Comparison of ENCODE assay signal across 11 cellular contexts in genomic region chr4:110106946-110107325, GRCh38.
A peak's percentile ranks its signal among the peaks of the same experiment; 100 is the strongest.
DNase-seq lines count a peak whose midpoint lies in the region; ATAC-seq, FAIRE-seq and TF ChIP-seq lines count a peak whose summit lies in the region.
"Had no signal": no experiment of that assay in that cellular context is flagged by ENCODE, and none has a peak within 500 bp of the region (broad histone marks: within the 10 kb centered on the region; RNA-seq: fewer than 3 reads in every experiment).

No MANE protein-coding gene starts in this region.

- H3K79me2 ChIP-seq in ACC112 (ENCODE audit: control insufficient read depth, insufficient read depth, low read length, unreplicated experiment) (peaks cover 5% of the 10 kb centered on the region), endothelial cell of umbilical vein (ENCODE audit: control insufficient read depth, insufficient read depth, low read length) (no peaks in the 10 kb centered on the region)

- CTCF ChIA-PET in endothelial cell of umbilical vein (lab: Charles Lee) = interaction anchor here (0.7 to 1.7 kb wide), 3 partner anchors 11 to 15 kb away, joined by 3 to 5 read pairs (median 4); no protein-coding TSS in a partner anchor

- H3K27me3 ChIP-seq in ACC112 (ENCODE audit: insufficient read depth, low read length) (no peaks in the 10 kb centered on the region), endothelial cell of umbilical vein (ENCODE audit: control insufficient read depth in 2 of 2, insufficient read depth in 2 of 2, low read length in 2 of 2) (no peaks in the 10 kb centered on the region)

- peak overlapping the region; percentile 49 for H3K4me3 ChIP-seq in ACC112 (ENCODE audit: low read depth, low read length)
- H3K4me3 ChIP-seq in endothelial cell of umbilical vein (replicated peaks in 1 of 3; ENCODE audit: insufficient read depth in 1 of 3, low read depth in 1 of 3, low read length in 3 of 3) = peak overlapping the region in 1 of 3 experiments; percentile 17

- dilution Hi-C loops in endothelial cell of umbilical vein (cut with MboI; ENCODE audit: extremely low pct_ligation_motif_present, low sequenced_read_pairs) = no loop called here

- no peak overlapping the region for H3K27ac Mint-ChIP-seq in nephron progenitor cell
- H3K27ac Mint-ChIP-seq: CD4-positive, CD25-positive, alpha-beta regulatory T cell had no signal

- no peak for TF ChIP-seq POLR2A in endothelial cell of umbilical vein (IDR thresholded peaks at IDR 0.05; ENCODE audit: low read depth, low read length)

- H3K27ac ChIP-seq in ACC112 (ENCODE audit: low read depth, low read length) (peak overlapping the region; percentile 94), endothelial cell of umbilical vein (ENCODE audit: insufficient read depth, low read depth, low read length) (peak overlapping the region; percentile 82)

- H3K4me1 ChIP-seq in ACC112 (ENCODE audit: control insufficient read depth, insufficient read depth, low read length, unreplicated experiment) = peaks cover 35% of the 10 kb centered on the region
- peaks cover 16% of the 10 kb centered on the region for H3K4me1 ChIP-seq in endothelial cell of umbilical vein (ENCODE audit: control insufficient read depth, extremely low read depth, insufficient read depth, low read length)

- TF ChIP-seq CTCF in endothelial cell of umbilical vein (IDR thresholded peaks at IDR 0.05; ENCODE audit: extremely low read depth in 1 of 2, insufficient read depth in 1 of 2, low read depth in 1 of 2, low read length in 2 of 2) (no peak), nephron progenitor cell (IDR thresholded peaks at IDR 0.05) (no peak)

- no peaks in the 10 kb centered on the region; the same call in 1 of the 2 replicates for H3K36me3 ChIP-seq in ACC112 (ENCODE audit: insufficient read depth, low read length)
- no peaks in the 10 kb centered on the region for H3K36me3 ChIP-seq in endothelial cell of umbilical vein (ENCODE audit: control insufficient read depth in 2 of 2, extremely low read depth in 1 of 2, insufficient read depth in 2 of 2, low read length in 2 of 2)

- ATAC-seq in GM19468 (IDR thresholded peaks at IDR 0.05; ENCODE audit: extremely low read depth, unreplicated experiment) (peak; percentile 58), HG03469 (IDR thresholded peaks at IDR 0.05; ENCODE audit: unreplicated experiment) (peak; percentile 65), GM21528 (IDR thresholded peaks at IDR 0.05; ENCODE audit: low FRiP score, unreplicated experiment) (no peak), sciatic nerve (no peak)

- H2AFZ ChIP-seq in ACC112 (ENCODE audit: low read length, unreplicated experiment) = no peak overlapping the region
- H2AFZ ChIP-seq in endothelial cell of umbilical vein (ENCODE audit: low read depth, low read length) = no peak overlapping the region

- no peaks in the 10 kb centered on the region for H3K27me3 Mint-ChIP-seq in nephron progenitor cell (ENCODE audit: low read depth, poor library complexity)
- H3K27me3 Mint-ChIP-seq: central memory CD8-positive, alpha-beta T cell had no signal

- H3K4me3 Mint-ChIP-seq in nephron progenitor cell = no peak overlapping the region
- H3K4me3 Mint-ChIP-seq: CD4-positive, CD25-positive, alpha-beta regulatory T cell; central memory CD8-positive, alpha-beta T cell had no signal

- intact Hi-C loops in endothelial cell of umbilical vein (cut with micrococcal nuclease) = no loop called here
- intact Hi-C loops in sciatic nerve (cut with DNase I) = no loop called here

- peak overlapping the region; percentile 45 for H3K9ac ChIP-seq in endothelial cell of umbilical vein (replicated peaks; ENCODE audit: extremely low read depth, insufficient read depth, low read length)

- H3K4me1 Mint-ChIP-seq in nephron progenitor cell = no peaks in the 10 kb centered on the region
- H3K4me1 Mint-ChIP-seq: central memory CD8-positive, alpha-beta T cell had no signal

- H3K9me3 ChIP-seq in endothelial cell of umbilical vein (replicated peaks; ENCODE audit: control insufficient read depth, insufficient read depth, low read length) = no peaks in the 10 kb centered on the region

- FAIRE-seq in endothelial cell of umbilical vein (lab: Jason Lieb, UNC) = peak; percentile 44

- H3K9me1 ChIP-seq in endothelial cell of umbilical vein (replicated peaks; ENCODE audit: control insufficient read depth, extremely low read depth, insufficient read depth, low read length) = no peaks in the 10 kb centered on the region

- no peaks in the 10 kb centered on the region for H4K20me1 ChIP-seq in endothelial cell of umbilical vein (replicated peaks; ENCODE audit: control insufficient read depth, extremely low read depth, insufficient read depth, low read length)

- H3K36me3 Mint-ChIP-seq in nephron progenitor cell (ENCODE audit: low read depth) = peaks cover 59% of the 10 kb centered on the region
- H3K36me3 Mint-ChIP-seq: CD4-positive, CD25-positive, alpha-beta regulatory T cell had no signal

- H3K4me2 ChIP-seq in endothelial cell of umbilical vein (ENCODE audit: insufficient read depth, low read length) = peak overlapping the region; percentile 79

- no peaks in the 10 kb centered on the region for H3K9me3 Mint-ChIP-seq in nephron progenitor cell
- H3K9me3 Mint-ChIP-seq: central memory CD8-positive, alpha-beta T cell had no signal

- BruUV-seq in endothelial cell of umbilical vein (replicated peaks; lab: Mats Ljungman, UMichigan) = no TSS peak

- POLR2A ChIA-PET in endothelial cell of umbilical vein (lab: Charles Lee) = no interaction called here

- DNase-seq in endothelial cell of umbilical vein (ENCODE audit: low read depth, low spot score) (peak; percentile 60), NCI-H524 (lab: John Stamatoyannopoulos, UW) (no peak), nephron progenitor cell (no peak), sciatic nerve (ENCODE audit: low spot score) (no peak)
- DNase-seq: CD4-positive, CD25-positive, alpha-beta regulatory T cell; NCI-H1694 had no signal

TF ChIP-seq in endothelial cell of umbilical vein, 7 proteins besides CTCF, POLR2A, EP300 and RAD21:
- no peak for TF ChIP-seq GATA2 (IDR thresholded peaks at IDR 0.05; ENCODE audit: insufficient read depth, insufficient read length, low read depth, low read length)
- no peak for TF ChIP-seq EZH2 (IDR thresholded peaks at IDR 0.05; ENCODE audit: borderline replicate concordance, low read depth, low read length, severe bottlenecking)
- no peak for TF ChIP-seq MYC (IDR thresholded peaks at IDR 0.05; ENCODE audit: low read depth, low read length)
- no peak for TF ChIP-seq MAX (IDR thresholded peaks at IDR 0.05; ENCODE audit: insufficient read depth, insufficient read length)
- no peak for TF ChIP-seq POLR2AphosphoS5 (IDR thresholded peaks at IDR 0.05; ENCODE audit: insufficient read depth, low read depth, low read length)
- TF ChIP-seq FOS (IDR thresholded peaks at IDR 0.05; ENCODE audit: borderline replicate concordance, insufficient read depth, low read length) = peak; percentile 41
- peak; percentile 27 for TF ChIP-seq JUN (IDR thresholded peaks at IDR 0.05; ENCODE audit: borderline replicate concordance, insufficient read depth, insufficient read length, low read depth)
TF ChIP-seq in endothelial cell of umbilical vein: peak in this region for 2.

Comparison
In these comparisons a context has a peak if more than half of its experiments do, and no peak if none do; other contexts are left out.
1. ATAC-seq: peak in GM19468 (single experiment) and HG03469 (single experiment); none in GM21528 (single experiment) and sciatic nerve (single experiment).